1 cellular context compared by ENCODE assay signal in genomic region chr22:47645450-47645914, GRCh38.
A peak's percentile ranks its signal among the peaks of the same experiment; 100 is the strongest.
TF ChIP-seq lines count a peak whose summit lies in the region.

No MANE protein-coding gene starts in this region.

TF ChIP-seq in K562, 482 proteins besides CTCF, POLR2A, EP300 and RAD21 (continued from another document):
- TF ChIP-seq ZHX1 (conservative IDR thresholded peaks at IDR 0.05; ENCODE audit: low read length) (no peak), NCOA2 (IDR thresholded peaks at IDR 0.05; ENCODE audit: partially characterized antibody in 2 of 2) (no peak), CREB1 (IDR thresholded peaks at IDR 0.05) (no peak), CREB1 (CRISPR knock-in tag; IDR thresholded peaks at IDR 0.05) (no peak), ZNF609 (CRISPR knock-in tag; IDR thresholded peaks at IDR 0.05; ENCODE audit: borderline replicate concordance) (no peak), ZNF707 (CRISPR knock-in tag; conservative IDR thresholded peaks at IDR 0.05) (no peak), BHLHE40 (IDR thresholded peaks at IDR 0.05; ENCODE audit: low read length) (peak; percentile 36; the same call in 1 of the 2 replicates), SAFB (IDR thresholded peaks at IDR 0.05; ENCODE audit: borderline replicate concordance, low read depth, low read length) (no peak), DDX20 (tag; IDR thresholded peaks at IDR 0.05; ENCODE audit: low read depth) (0 out of 2 replicates have a peak, but pooled peaks have one; percentile 41), SRSF1 (IDR thresholded peaks at IDR 0.05; ENCODE audit: low read depth, low read length) (no peak)
